ENCODE assay signal across 1 cellular context in genomic region chr1:29602203-29602602, GRCh38.
TF ChIP-seq lines count a peak whose summit lies in the region.

No MANE protein-coding gene starts in this region.

TF ChIP-seq in K562, 482 proteins besides CTCF, POLR2A, EP300 and RAD21 (continued from another document):
- no peak for TF ChIP-seq REST (CRISPR knock-in tag; IDR thresholded peaks at IDR 0.05; ENCODE audit: low read depth)
- 0 out of 2 replicates have a peak, but pooled peaks have one; percentile 27 for TF ChIP-seq USF1 (CRISPR knock-in tag; IDR thresholded peaks at IDR 0.05)
- no peak for TF ChIP-seq CREB5 (CRISPR knock-in tag; IDR thresholded peaks at IDR 0.05)
- no peak for TF ChIP-seq FUS (optimal IDR thresholded peaks at IDR 0.05; ENCODE audit: low read depth, low read length)
- no peak for TF ChIP-seq NCOR1 (IDR thresholded peaks at IDR 0.05)
- no peak for TF ChIP-seq ZFX (CRISPR knock-in tag; IDR thresholded peaks at IDR 0.05)
- TF ChIP-seq ZNF639 (CRISPR knock-in tag; conservative IDR thresholded peaks at IDR 0.05 in 1 of 2, IDR thresholded peaks at IDR 0.05 in 1 of 2), result no peak
- no peak for TF ChIP-seq RBM22 (IDR thresholded peaks at IDR 0.05; ENCODE audit: low read depth, low read length, poor library complexity, severe bottlenecking)
- TF ChIP-seq ZNF609 (CRISPR knock-in tag; IDR thresholded peaks at IDR 0.05; ENCODE audit: borderline replicate concordance), result no peak
